10 cellular contexts compared by ENCODE assay signal in genomic region chr2:58131191-58132011, GRCh38.
DNase-seq lines count a peak whose midpoint lies in the region; ATAC-seq lines count a peak whose summit lies in the region.
"Had no signal": no experiment of that assay in that cellular context is flagged by ENCODE, and none has a peak within 500 bp of the region (broad histone marks: within the 10 kb centered on the region; RNA-seq: fewer than 3 reads in every experiment).

No MANE protein-coding gene starts in this region.

- DNase-seq in Right ventricle myocardium superior (no peak), cardiac septum (ENCODE audit: low spot score) (no peak), amniotic epithelial cell (ENCODE audit: low read depth) (peak; percentile 91), islet precursor cell (peak; percentile 52), CD1c-positive myeloid dendritic cell (ENCODE audit: extremely low spot score) (no peak), HuH-7.5 (ENCODE audit: low spot score) (no peak)
- no peak for DNase-seq in activated CD4-positive, alpha-beta T cell treated with anti-CD3 and anti-CD28 coated beads, Interleukin-2, amount 10 ng/mL, durations not matched to agents 7 days and 5 days
- DNase-seq: HCEC 1CT, NCI-H1930 had no signal

- H3K27me3 Mint-ChIP-seq in activated CD4-positive, alpha-beta T cell treated with anti-CD3 and anti-CD28 coated beads, Interleukin-2, amount 10 ng/mL, durations not matched to agents 7 days and 5 days: no peaks in the 10 kb centered on the region

- no peaks in the 10 kb centered on the region for H3K4me1 Mint-ChIP-seq in activated CD4-positive, alpha-beta T cell treated with anti-CD3 and anti-CD28 coated beads, Interleukin-2, amount 10 ng/mL, durations not matched to agents 7 days and 5 days

- CTCF ChIA-PET in activated CD4-positive, alpha-beta T cell treated with anti-CD3 and anti-CD28 coated beads, Interleukin-2, amount 10 ng/mL, durations not matched to agents 7 days and 5 days (lab: Charles Lee): no interaction called here

- H3K36me3 Mint-ChIP-seq in activated CD4-positive, alpha-beta T cell treated with anti-CD3 and anti-CD28 coated beads, Interleukin-2, amount 10 ng/mL, durations not matched to agents 7 days and 5 days (ENCODE audit: low read depth): peaks cover 12% of the 10 kb centered on the region

- no peaks in the 10 kb centered on the region for H3K9me3 Mint-ChIP-seq in activated CD4-positive, alpha-beta T cell treated with anti-CD3 and anti-CD28 coated beads, Interleukin-2, amount 10 ng/mL, durations not matched to agents 7 days and 5 days

- POLR2A ChIA-PET in activated CD4-positive, alpha-beta T cell treated with anti-CD3 and anti-CD28 coated beads, Interleukin-2, amount 10 ng/mL, durations not matched to agents 7 days and 5 days (lab: Charles Lee): no interaction called here

- H3K27ac Mint-ChIP-seq in activated CD4-positive, alpha-beta T cell treated with anti-CD3 and anti-CD28 coated beads, Interleukin-2, amount 10 ng/mL, durations not matched to agents 7 days and 5 days: no peak overlapping the region

- H3K4me3 Mint-ChIP-seq in activated CD4-positive, alpha-beta T cell treated with anti-CD3 and anti-CD28 coated beads, Interleukin-2, amount 10 ng/mL, durations not matched to agents 7 days and 5 days: no peak overlapping the region

- intact Hi-C loops in Right ventricle myocardium superior (cut with DNase I): no loop called here
- intact Hi-C loops in cardiac septum (cut with DNase I): no loop called here

- ATAC-seq in Right ventricle myocardium superior (ENCODE audit: poor library complexity) (peak; percentile 77), HG03571 (IDR thresholded peaks at IDR 0.05; ENCODE audit: unreplicated experiment) (no peak)

Comparison
In these comparisons a context has a peak if more than half of its experiments do, and no peak if none do; other contexts are left out.
1. DNase-seq: peak in amniotic epithelial cell (single experiment) and islet precursor cell (single experiment); none in Right ventricle myocardium superior (single experiment), cardiac septum (single experiment), activated CD4-positive, alpha-beta T cell treated with anti-CD3 and anti-CD28 coated beads, Interleukin-2, amount 10 ng/mL, durations not matched to agents 7 days and 5 days (single experiment), CD1c-positive myeloid dendritic cell (single experiment) and HuH-7.5 (single experiment).